Comparison of ENCODE assay signal across 2 cellular contexts in genomic region chr7:143264196-143264568, GRCh38. TPM values are rescaled to one million over a fixed set of nuclear protein-coding genes. Genes with fewer than 3 reads are reported as not detected.
A peak's percentile ranks its signal among the peaks of the same experiment; 100 is the strongest.
DNase-seq lines count a peak whose midpoint lies in the region; TF ChIP-seq lines count a peak whose summit lies in the region.
"Not testable (repeated sequence)": the region's sequence is repeated elsewhere in the genome, so short reads cannot be mapped to it uniquely, and the experiment has no call there.

No MANE protein-coding gene starts in this region.

- H3K4me3 ChIP-seq in cardiac fibroblast (replicated peaks in 1 of 2; ENCODE audit: low read depth in 2 of 2, low read length in 2 of 2), result peak overlapping the region; percentile 87 to 96
- peak overlapping the region; percentile 59 to 91 (median 76) for H3K4me3 ChIP-seq in tibial nerve

- not testable (repeated sequence) for H3K27me3 ChIP-seq in tibial nerve

- TF ChIP-seq POLR2A in tibial nerve (IDR thresholded peaks at IDR 0.05), result not testable (repeated sequence)

- 41 to 48% methylated on average over 15 of the region's 15 CpGs for WGBS in tibial nerve, 2 donors

- peaks cover 0 to 25% (median 0%) of the 10 kb centered on the region in 3 donors for H3K36me3 ChIP-seq in tibial nerve

- DNase-seq in cardiac fibroblast (ENCODE audit: low read depth in 2 of 2); tibial nerve (ENCODE audit: low spot score in 2 of 2): not testable (repeated sequence)

- H3K4me1 ChIP-seq in tibial nerve, result peaks cover 0 to 39% (median 18%) of the 10 kb centered on the region in 4 donors

- H3K9me3 ChIP-seq in tibial nerve, result not testable (repeated sequence)

- not testable (repeated sequence) for TF ChIP-seq CTCF in cardiac fibroblast (IDR thresholded peaks at IDR 0.05; ENCODE audit: low read depth, low read length); tibial nerve (IDR thresholded peaks at IDR 0.05)

- TF ChIP-seq EP300 in tibial nerve (IDR thresholded peaks at IDR 0.05), result not testable (repeated sequence)

- peak overlapping the region in 3 of 4 donors; percentile 83 to 94 (median 94) for H3K27ac ChIP-seq in tibial nerve

RNA-seq across cellular contexts. Expression of gene GSTK1, which starts 0.9 kb away (rescaled TPM):
- 100 to 1,000 TPM; 149 to 202 (median 161) TPM for total RNA-seq in tibial nerve

RNA-seq across cellular contexts. Expression of gene TMEM139, which starts 20.6 kb away (rescaled TPM):
- 10 to 100 TPM in 1 of 4 donors, 1 to 10 TPM in 3; 2.1 to 12.0 (median 6.4) TPM for total RNA-seq in tibial nerve

RNA-seq across cellular contexts. Expression of gene CASP2, which starts 24.0 kb away (rescaled TPM):
- total RNA-seq in tibial nerve, result 10 to 100 TPM; 18.4 to 25.2 (median 21.3) TPM

RNA-seq across cellular contexts. Expression of gene TAS2R40, which starts 42.3 kb away (rescaled TPM):
- total RNA-seq in tibial nerve, result not detected

RNA-seq across cellular contexts. Expression of gene CLCN1, which starts 51.7 kb away (rescaled TPM):
- total RNA-seq in tibial nerve, result not detected
